ENCODE assay signal across 9 cellular contexts in the genomic region with DNA sequence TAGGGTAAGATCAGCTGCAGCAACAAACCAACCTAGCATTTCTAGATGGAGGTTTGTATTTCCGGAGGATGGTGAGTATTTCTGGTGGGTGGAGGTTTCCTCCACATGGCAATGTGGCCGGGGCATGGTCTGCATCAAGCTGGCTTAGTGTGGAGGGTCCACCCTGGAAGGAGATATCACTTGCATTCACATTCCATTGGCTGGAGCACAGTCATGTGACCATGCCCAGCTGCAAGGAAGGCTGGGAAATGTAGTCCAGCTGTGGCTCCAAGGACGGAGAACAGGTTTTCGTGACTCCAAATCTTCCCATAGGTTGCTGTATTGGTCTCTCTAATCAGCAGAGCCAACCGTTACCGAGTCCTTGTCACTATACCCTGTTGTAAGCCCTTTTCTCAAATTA.
DNase-seq lines count a peak whose midpoint lies in the region; ATAC-seq, FAIRE-seq and TF ChIP-seq lines count a peak whose summit lies in the region.
"Had no signal": no experiment of that assay in that cellular context is flagged by ENCODE, and none has a peak within 500 bp of the region (broad histone marks: within the 10 kb centered on the region; RNA-seq: fewer than 3 reads in every experiment).

No MANE protein-coding gene starts in this region.

- no peak overlapping the region for H3K27ac ChIP-seq in DND-41 (ENCODE audit: low read length)

- H3K36me3 ChIP-seq in DND-41 (ENCODE audit: insufficient read depth, low read length) (peaks cover 10% of the 10 kb centered on the region), bronchial epithelial cell (ENCODE audit: control insufficient read depth, insufficient read depth, low read length) (peaks cover 9% of the 10 kb centered on the region)

- no peak overlapping the region for H3K9ac ChIP-seq in DND-41 (ENCODE audit: low read depth, low read length)

- ATAC-seq in DND-41 (ENCODE audit: insufficient read depth, low read depth) (no peak), GM18502 (IDR thresholded peaks at IDR 0.05; ENCODE audit: poor library complexity, unreplicated experiment) (no peak)

- no peaks in the 10 kb centered on the region for H3K9me3 ChIP-seq in DND-41 (ENCODE audit: insufficient read depth, low read length, severe bottlenecking)
- H3K9me3 ChIP-seq: psoas muscle had no signal

- H3K4me1 ChIP-seq in DND-41 (ENCODE audit: insufficient read depth, low read length), result peaks cover 23% of the 10 kb centered on the region

- H3K79me2 ChIP-seq in DND-41 (ENCODE audit: insufficient read depth, low read length), result peaks cover 88% of the 10 kb centered on the region

- H2AFZ ChIP-seq in DND-41 (ENCODE audit: low read depth, low read length), result no peak overlapping the region

- H4K20me1 ChIP-seq in DND-41 (ENCODE audit: insufficient read depth, low read length), result peaks cover 77% of the 10 kb centered on the region

- TF ChIP-seq CTCF in DND-41 (IDR thresholded peaks at IDR 0.05; ENCODE audit: borderline replicate concordance, extremely low read depth, low read length, poor library complexity, severe bottlenecking), result no peak
- no peak for TF ChIP-seq CTCF in bronchial epithelial cell (IDR thresholded peaks at IDR 0.05; ENCODE audit: insufficient read depth, low read length, severe bottlenecking)

- no peaks in the 10 kb centered on the region for H3K27me3 ChIP-seq in DND-41 (ENCODE audit: insufficient read depth, low read length, poor library complexity)
- no peaks in the 10 kb centered on the region for H3K27me3 ChIP-seq in bronchial epithelial cell (ENCODE audit: control insufficient read depth, insufficient read depth, low read length)

- no peak overlapping the region for H3K4me3 ChIP-seq in DND-41 (ENCODE audit: low read depth in 1 of 2, low read length in 2 of 2)
- H3K4me3 ChIP-seq in bronchial epithelial cell (ENCODE audit: low read depth, low read length), result no peak overlapping the region
- H3K4me3 ChIP-seq: psoas muscle had no signal

- no peak for FAIRE-seq in bronchial epithelial cell (lab: Jason Lieb, UNC)

- DNase-seq in DND-41 (peak; percentile 34), HuH-7 (ENCODE audit: low spot score) (peak; percentile 82), T-helper 22 cell (ENCODE audit: low read depth) (peak; percentile 33), bronchial epithelial cell (ENCODE audit: low read depth) (peak; percentile 76), midbrain (lab: John Stamatoyannopoulos, UW) (peak; percentile 79), HK-2 (ENCODE audit: unreplicated experiment) (no peak), NCI-H2107 (lab: John Stamatoyannopoulos, UW) (no peak)
- DNase-seq: psoas muscle had no signal

- H3K4me2 ChIP-seq in DND-41 (ENCODE audit: insufficient read depth, low read length), result no peak overlapping the region

Comparison
In these comparisons a context has a peak if more than half of its experiments do, and no peak if none do; other contexts are left out.
1. DNase-seq: peak in DND-41 (single experiment), HuH-7 (single experiment), T-helper 22 cell (single experiment), bronchial epithelial cell (single experiment) and midbrain (single experiment); none in HK-2 (single experiment) and NCI-H2107 (single experiment).